In the genomic region with DNA sequence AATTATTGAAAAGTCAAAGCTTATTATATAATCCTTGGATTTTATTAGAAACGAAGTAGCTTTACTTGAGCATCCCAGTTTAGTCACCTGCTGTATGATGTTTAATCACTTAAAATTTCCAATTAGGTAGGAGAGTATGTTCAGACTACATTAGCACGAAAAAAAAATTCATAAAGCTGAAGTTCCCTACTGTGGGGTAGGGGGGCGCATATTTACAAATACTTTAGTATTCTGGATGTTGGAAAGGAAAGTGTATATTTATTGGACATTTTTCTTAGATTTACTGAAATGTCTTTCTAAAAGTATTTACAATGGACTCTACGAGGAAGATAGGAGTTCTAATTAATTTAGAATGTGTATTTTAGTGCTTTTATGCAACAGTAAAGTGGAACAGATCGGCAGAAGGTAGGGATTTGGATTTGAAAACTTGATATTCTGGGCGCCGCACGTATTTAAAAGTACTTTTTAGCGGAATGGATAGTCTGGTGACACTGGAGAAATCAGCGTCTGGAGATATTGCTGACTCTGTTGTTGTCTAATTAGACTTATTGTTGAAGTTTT, we compare ENCODE assay signal across 8 cellular contexts. TPM values are rescaled to one million over a fixed set of nuclear protein-coding genes. Genes with fewer than 3 reads are reported as not detected.
DNase-seq lines count a peak whose midpoint lies in the region; ATAC-seq, FAIRE-seq and TF ChIP-seq lines count a peak whose summit lies in the region.

No MANE protein-coding gene starts in this region.

- H3K36me3 Mint-ChIP-seq in nephron progenitor cell (ENCODE audit: low read depth): no peaks in the 10 kb centered on the region

- peaks cover 9% of the 10 kb centered on the region for H3K27me3 Mint-ChIP-seq in nephron progenitor cell (ENCODE audit: low read depth, poor library complexity)

- no peaks in the 10 kb centered on the region for H3K36me3 ChIP-seq in bronchial epithelial cell (ENCODE audit: control insufficient read depth, insufficient read depth, low read length)

- H3K9me3 Mint-ChIP-seq in nephron progenitor cell: no peaks in the 10 kb centered on the region

- FAIRE-seq in bronchial epithelial cell (lab: Jason Lieb, UNC) (no peak), urothelium cell line (lab: Jason Lieb, UNC) (no peak)

- ATAC-seq in HG02678 (IDR thresholded peaks at IDR 0.05; ENCODE audit: unreplicated experiment) (no peak), GM21447 (IDR thresholded peaks at IDR 0.05; ENCODE audit: unreplicated experiment) (no peak)

- H3K27me3 ChIP-seq in bronchial epithelial cell (ENCODE audit: control insufficient read depth, insufficient read depth, low read length): no peaks in the 10 kb centered on the region

- H3K27ac Mint-ChIP-seq in nephron progenitor cell: peak overlapping the region; percentile 53

- peaks cover 41% of the 10 kb centered on the region for H3K4me1 Mint-ChIP-seq in nephron progenitor cell

- H3K4me3 Mint-ChIP-seq in nephron progenitor cell: peak overlapping the region; percentile 92

- DNase-seq in NOMO-1 (lab: John Stamatoyannopoulos, UW; ENCODE audit: unreplicated experiment in 2 of 2) (peak; percentile 4 to 12), NOMO-1 treated with dmso at 0.1 percent for 144 hours (lab: John Stamatoyannopoulos, UW; ENCODE audit: unreplicated experiment) (no peak), NCI-H1092 (lab: John Stamatoyannopoulos, UW) (peak; percentile 5), bronchial epithelial cell (ENCODE audit: low read depth) (no peak), nephron progenitor cell (no peak), urothelium cell line (ENCODE audit: low spot score) (no peak)

- no peak for TF ChIP-seq CTCF in bronchial epithelial cell (IDR thresholded peaks at IDR 0.05; ENCODE audit: insufficient read depth, low read length, severe bottlenecking)
- TF ChIP-seq CTCF in nephron progenitor cell (IDR thresholded peaks at IDR 0.05): peak; percentile 24

- peak overlapping the region; percentile 81 for H3K4me3 ChIP-seq in bronchial epithelial cell (ENCODE audit: low read depth, low read length)

RNA-seq across cellular contexts. Expression of gene CDK8, which starts 1.9 kb away (rescaled TPM):
- total RNA-seq in bronchial epithelial cell: 19.0 and 21.1 TPM in 2 replicates

RNA-seq across cellular contexts. Expression of gene RNF6, which starts 33.7 kb away (rescaled TPM):
- total RNA-seq in bronchial epithelial cell: 107 and 127 TPM in 2 replicates

Comparison
In these comparisons a context has a peak if more than half of its experiments do, and no peak if none do; other contexts are left out.
1. DNase-seq: peak in NOMO-1 (2 of 2) and NCI-H1092 (single experiment); none in NOMO-1 treated with dmso at 0.1 percent for 144 hours (single experiment), bronchial epithelial cell (single experiment), nephron progenitor cell (single experiment) and urothelium cell line (single experiment).